ENCODE assay signal across 9 cellular contexts in genomic region chr2:44016282-44016681, GRCh38. TPM values are rescaled to one million over a fixed set of nuclear protein-coding genes. Genes with fewer than 3 reads are reported as not detected.
DNase-seq lines count a peak whose midpoint lies in the region; ATAC-seq, FAIRE-seq and TF ChIP-seq lines count a peak whose summit lies in the region.
"Had no signal": no experiment of that assay in that cellular context is flagged by ENCODE, and none has a peak within 500 bp of the region (broad histone marks: within the 10 kb centered on the region; RNA-seq: fewer than 3 reads in every experiment).

No MANE protein-coding gene starts in this region.

- no peaks in the 10 kb centered on the region for H3K4me1 ChIP-seq in tibial artery
- H3K4me1 ChIP-seq: psoas muscle had no signal

- H3K4me3 ChIP-seq in tibial artery, result no peak overlapping the region
- H3K4me3 ChIP-seq in coronary artery, result no peak overlapping the region
- H3K4me3 ChIP-seq: psoas muscle had no signal

- H3K36me3 ChIP-seq in tibial artery, result no peaks in the 10 kb centered on the region

- DNase-seq in COLO829 (ENCODE audit: low spot score) (peak; percentile 28), MV-4-11 (lab: John Stamatoyannopoulos, UW) (peak; percentile 13), astrocyte of the hippocampus (ENCODE audit: low read depth, low spot score) (peak; percentile 82), medulla oblongata (ENCODE audit: extremely low spot score) (peak; percentile 39), GM12892 (ENCODE audit: insufficient read length) (no peak), tibial artery (no peak), coronary artery (ENCODE audit: low spot score) (no peak)

- TF ChIP-seq POLR2A in GM12892 (IDR thresholded peaks at IDR 0.05; ENCODE audit: low read depth, low read length), result no peak

- FAIRE-seq in GM12892 (lab: Jason Lieb, UNC), result no peak

- ATAC-seq in HG02885 (IDR thresholded peaks at IDR 0.05; ENCODE audit: poor library complexity, unreplicated experiment), result no peak

- peaks cover 0 to 10% of the 10 kb centered on the region in 2 donors for H3K27me3 ChIP-seq in tibial artery

- H3K27ac ChIP-seq in tibial artery (no peak overlapping the region), coronary artery (no peak overlapping the region)
- H3K27ac ChIP-seq: psoas muscle had no signal

- intact Hi-C loops in tibial artery (cut with DNase I; ENCODE audit: low total_unique reads), result no loop called here

- H3K9me3 ChIP-seq in tibial artery, result no peaks in the 10 kb centered on the region
- H3K9me3 ChIP-seq: psoas muscle had no signal

- no peak for TF ChIP-seq CTCF in tibial artery (IDR thresholded peaks at IDR 0.05)
- no peak for TF ChIP-seq CTCF in coronary artery (IDR thresholded peaks at IDR 0.05)

RNA-seq across cellular contexts. Expression of gene LRPPRC, which starts 20.5 kb away (rescaled TPM):
- 91.6 TPM for polyA plus RNA-seq in GM12892 (2012; ENCODE audit: missing spikeins)

Comparison
In these comparisons a context has a peak if more than half of its experiments do, and no peak if none do; other contexts are left out.
1. DNase-seq: peak in COLO829 (single experiment), MV-4-11 (single experiment), astrocyte of the hippocampus (single experiment) and medulla oblongata (single experiment); none in GM12892 (single experiment), tibial artery (0 of 2) and coronary artery (single experiment).